In the genomic region with DNA sequence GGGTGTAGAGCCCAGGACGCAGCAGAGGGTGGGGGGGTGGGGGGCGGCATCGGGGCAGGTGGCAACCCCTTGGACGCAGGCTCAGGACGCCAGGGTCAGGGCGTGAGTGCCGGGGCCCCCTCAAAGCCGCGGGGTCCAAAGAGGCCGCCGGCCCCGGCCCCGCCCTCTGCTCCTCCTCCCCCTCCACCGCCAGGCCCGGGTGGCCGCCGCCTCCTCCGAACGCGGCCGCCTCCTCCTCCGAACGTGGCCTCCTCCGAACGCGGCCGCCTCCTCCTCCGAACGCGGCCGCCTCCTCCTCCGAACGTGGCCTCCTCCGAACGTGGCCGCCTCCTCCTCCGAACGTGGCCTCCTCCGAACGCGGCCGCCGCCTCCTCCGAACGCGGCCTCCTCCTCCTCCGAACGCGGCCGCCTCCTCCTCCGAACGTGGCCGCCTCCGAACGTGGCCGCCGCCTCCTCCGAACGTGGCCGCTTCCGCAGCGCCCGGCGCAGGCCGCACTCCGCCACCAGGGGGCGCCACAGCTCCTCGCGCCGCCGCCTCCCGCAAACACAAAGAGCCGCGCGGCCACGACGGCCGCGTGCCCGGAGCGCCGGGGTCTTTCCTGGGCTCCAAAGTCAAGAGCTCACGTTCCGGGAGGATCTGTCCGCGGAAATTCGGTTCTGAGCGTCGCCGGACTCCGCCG, we compare ENCODE assay signal across 8 cellular contexts. TPM values are rescaled to one million over a fixed set of nuclear protein-coding genes. Genes with fewer than 3 reads are reported as not detected.
A peak's percentile ranks its signal among the peaks of the same experiment; 100 is the strongest.
DNase-seq lines count a peak whose midpoint lies in the region; ATAC-seq and TF ChIP-seq lines count a peak whose summit lies in the region.

No MANE protein-coding gene starts in this region.

- peaks cover 5% of the 10 kb centered on the region for H3K4me1 Mint-ChIP-seq in progenitor cell of endocrine pancreas (ENCODE audit: low read depth)

- H3K27ac Mint-ChIP-seq in progenitor cell of endocrine pancreas: no peak overlapping the region

- H3K79me2 ChIP-seq in ACC112 (ENCODE audit: control insufficient read depth, insufficient read depth, low read length, unreplicated experiment): no peaks in the 10 kb centered on the region

- H3K4me3 Mint-ChIP-seq in progenitor cell of endocrine pancreas (ENCODE audit: low read depth): peak overlapping the region; percentile 72

- H3K4me1 ChIP-seq in ACC112 (ENCODE audit: control insufficient read depth, insufficient read depth, low read length, unreplicated experiment): peaks cover 13% of the 10 kb centered on the region
- no peaks in the 10 kb centered on the region for H3K4me1 ChIP-seq in urinary bladder (ENCODE audit: insufficient read depth)

- peak; percentile 64 for ATAC-seq in GM18502 (IDR thresholded peaks at IDR 0.05; ENCODE audit: poor library complexity, unreplicated experiment)

- H3K27ac ChIP-seq in ACC112 (ENCODE audit: low read depth, low read length): no peak overlapping the region
- no peak overlapping the region for H3K27ac ChIP-seq in urinary bladder (ENCODE audit: low read depth)

- H3K27me3 ChIP-seq in ACC112 (ENCODE audit: insufficient read depth, low read length): peaks cover 10% of the 10 kb centered on the region; the same call in 1 of the 2 replicates

- H3K9me3 Mint-ChIP-seq in progenitor cell of endocrine pancreas (ENCODE audit: low read depth): no peaks in the 10 kb centered on the region

- no peaks in the 10 kb centered on the region for H3K36me3 Mint-ChIP-seq in progenitor cell of endocrine pancreas (ENCODE audit: insufficient read depth)

- H3K36me3 ChIP-seq in ACC112 (ENCODE audit: insufficient read depth, low read length): no peaks in the 10 kb centered on the region
- no peaks in the 10 kb centered on the region for H3K36me3 ChIP-seq in urinary bladder (ENCODE audit: insufficient read depth)

- peak overlapping the region; percentile 77 for H3K4me3 ChIP-seq in ACC112 (ENCODE audit: low read depth, low read length)
- H3K4me3 ChIP-seq in urinary bladder (ENCODE audit: low read depth, low read length): peak overlapping the region; percentile 32

- WGBS in urinary bladder: 5% methylated on average over 92 of the region's 92 CpGs

- H2AFZ ChIP-seq in ACC112 (ENCODE audit: low read length, unreplicated experiment): no peak overlapping the region

- intact Hi-C loops in head of caudate nucleus (cut with DNase I): no loop called here

- peaks cover 38% of the 10 kb centered on the region for H3K27me3 Mint-ChIP-seq in progenitor cell of endocrine pancreas

- TF ChIP-seq CTCF in LNCAP (IDR thresholded peaks at IDR 0.05) (peak; percentile 92), progenitor cell of endocrine pancreas (IDR thresholded peaks at IDR 0.05; ENCODE audit: unreplicated experiment) (peak; percentile 92)

- DNase-seq in SKM-1 (lab: John Stamatoyannopoulos, UW; ENCODE audit: unreplicated experiment): peak; percentile 51
- peak; percentile 87 for DNase-seq in activated naive CD4-positive, alpha-beta T cell treated with anti-CD3 and anti-CD28 coated beads, Interleukin-2, amount 50 U/mL, for 16 hours
- DNase-seq in head of caudate nucleus: peak; percentile 33 to 89 (median 77)
- peak; percentile 88 for DNase-seq in progenitor cell of endocrine pancreas (ENCODE audit: low spot score, unreplicated experiment)

RNA-seq across cellular contexts. Expression of a gene that starts 19.3 kb away (rescaled TPM):
- total RNA-seq in progenitor cell of endocrine pancreas (42.9 and 53.9 TPM in 2 replicates), urinary bladder (18.1 TPM)
- 23.3 TPM for polyA plus RNA-seq in urinary bladder

RNA-seq across cellular contexts. Expression of a gene that starts 54.6 kb away (rescaled TPM):
- total RNA-seq in progenitor cell of endocrine pancreas: 71.9 and 78.2 TPM in 2 replicates
- 27.1 TPM for total RNA-seq in urinary bladder
- 59.5 TPM for polyA plus RNA-seq in urinary bladder

RNA-seq across cellular contexts. Expression of a gene that starts 56.0 kb away (rescaled TPM):
- total RNA-seq in progenitor cell of endocrine pancreas: 45.3 and 47.5 TPM in 2 replicates
- 4.5 TPM for total RNA-seq in urinary bladder
- 12.0 TPM for polyA plus RNA-seq in urinary bladder
